Comparison of ENCODE assay signal across 10 cellular contexts in the genomic region with DNA sequence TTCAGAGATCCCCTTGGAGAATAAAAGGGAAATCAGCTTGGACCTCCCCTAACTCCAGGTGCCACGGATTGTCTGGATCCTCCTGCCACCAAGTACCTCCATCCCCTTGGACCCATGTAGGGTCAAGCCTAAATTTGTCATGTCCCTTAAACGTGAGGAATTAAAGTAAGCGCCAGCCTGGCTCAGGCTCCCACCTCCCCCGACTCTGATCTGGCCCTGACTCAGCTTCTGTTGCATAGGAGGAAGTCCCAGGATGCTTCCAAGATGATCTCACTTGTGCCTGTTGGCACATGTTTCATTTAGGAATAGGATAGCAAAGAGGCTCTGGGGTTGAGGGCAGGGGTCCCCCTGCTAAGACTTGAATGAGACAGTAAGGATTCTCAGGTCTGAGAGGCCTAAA.
DNase-seq lines count a peak whose midpoint lies in the region; ATAC-seq and TF ChIP-seq lines count a peak whose summit lies in the region.
"Had no signal": no experiment of that assay in that cellular context is flagged by ENCODE, and none has a peak within 500 bp of the region (broad histone marks: within the 10 kb centered on the region; RNA-seq: fewer than 3 reads in every experiment).

No MANE protein-coding gene starts in this region.

- no peak overlapping the region for H3K4me3 Mint-ChIP-seq in glutamatergic neuron (ENCODE audit: unreplicated experiment)
- H3K4me3 Mint-ChIP-seq: activated CD8-positive, alpha-beta T cell treated with anti-CD3 and anti-CD28 coated beads for 36 hours had no signal

- H3K4me1 ChIP-seq in SJSA1 (replicated peaks) (peaks cover 76% of the 10 kb centered on the region), gastrocnemius medialis (peaks cover 40 to 43% of the 10 kb centered on the region in 2 donors)

- H3K27me3 ChIP-seq in SJSA1 (replicated peaks) (no peaks in the 10 kb centered on the region), gastrocnemius medialis (no peaks in the 10 kb centered on the region)

- in situ Hi-C loops in gastrocnemius medialis (cut with MboI; ENCODE audit: low sequenced_read_pairs in 4 of 4): no loop called here

- no peak for ATAC-seq in gastrocnemius medialis
- ATAC-seq: activated CD8-positive, alpha-beta T cell treated with anti-CD3 and anti-CD28 coated beads for 36 hours; sciatic nerve had no signal

- no peak overlapping the region for H3K4me3 ChIP-seq in SJSA1
- H3K4me3 ChIP-seq in gastrocnemius medialis: no peak overlapping the region

- TF ChIP-seq CTCF in gastrocnemius medialis (IDR thresholded peaks at IDR 0.05 in 4 of 5, conservative IDR thresholded peaks at IDR 0.05 in 1 of 5) (no peak), glutamatergic neuron (IDR thresholded peaks at IDR 0.05; ENCODE audit: partially characterized antibody, unreplicated experiment) (no peak)

- peaks cover 1% of the 10 kb centered on the region for H3K9me3 Mint-ChIP-seq in glutamatergic neuron (ENCODE audit: unreplicated experiment)

- H3K36me3 Mint-ChIP-seq in glutamatergic neuron (ENCODE audit: unreplicated experiment): peaks cover 4% of the 10 kb centered on the region

- H3K4me1 Mint-ChIP-seq in glutamatergic neuron (ENCODE audit: low read depth, unreplicated experiment): no peaks in the 10 kb centered on the region

- DNase-seq in HCEC 1CT (peak; percentile 90), SJSA1 (ENCODE audit: low read depth in 1 of 2, low spot score in 2 of 2) (peak; percentile 67 to 75), fibroblast of peridontal ligament (ENCODE audit: extremely low read depth) (peak; percentile 69), gastrocnemius medialis (no peak), glutamatergic neuron (no peak), COLO668 (lab: John Stamatoyannopoulos, UW; ENCODE audit: unreplicated experiment) (no peak), HuH-7.5 (ENCODE audit: low spot score) (no peak)
- DNase-seq in activated naive CD4-positive, alpha-beta T cell (lab: John Stamatoyannopoulos, UW): no peak
- DNase-seq: activated CD8-positive, alpha-beta T cell treated with anti-CD3 and anti-CD28 coated beads for 36 hours had no signal

- H3K27me3 Mint-ChIP-seq in glutamatergic neuron (ENCODE audit: unreplicated experiment): peaks cover 2% of the 10 kb centered on the region
- H3K27me3 Mint-ChIP-seq: activated CD8-positive, alpha-beta T cell treated with anti-CD3 and anti-CD28 coated beads for 36 hours had no signal

- H3K36me3 ChIP-seq in SJSA1: no peaks in the 10 kb centered on the region
- H3K36me3 ChIP-seq in gastrocnemius medialis: no peaks in the 10 kb centered on the region

- H3K9me3 ChIP-seq in SJSA1 (replicated peaks) (no peaks in the 10 kb centered on the region; the same call in 1 of the 2 replicates), gastrocnemius medialis (no peaks in the 10 kb centered on the region)

- H3K27ac ChIP-seq in SJSA1: peak overlapping the region; percentile 83
- peak overlapping the region in 3 of 4 donors; percentile 11 to 96 (median 94) for H3K27ac ChIP-seq in gastrocnemius medialis

- intact Hi-C loops in gastrocnemius medialis (cut with DNase I; ENCODE audit: low total_unique reads): loop anchor here (5.0 kb wide), 2 partner anchors 128 to 277 kb away; no protein-coding TSS in a partner anchor

- TF ChIP-seq POLR2A in gastrocnemius medialis (IDR thresholded peaks at IDR 0.05): no peak

- H3K27ac Mint-ChIP-seq in glutamatergic neuron (ENCODE audit: unreplicated experiment): no peak overlapping the region
- H3K27ac Mint-ChIP-seq: activated CD8-positive, alpha-beta T cell treated with anti-CD3 and anti-CD28 coated beads for 36 hours had no signal

Comparison
In these comparisons a context has a peak if more than half of its experiments do, and no peak if none do; other contexts are left out.
1. DNase-seq: peak in HCEC 1CT (single experiment), SJSA1 (2 of 2) and fibroblast of peridontal ligament (single experiment); none in gastrocnemius medialis (0 of 2), activated naive CD4-positive, alpha-beta T cell (0 of 4), glutamatergic neuron (single experiment), COLO668 (single experiment) and HuH-7.5 (single experiment).